In the genomic region with DNA sequence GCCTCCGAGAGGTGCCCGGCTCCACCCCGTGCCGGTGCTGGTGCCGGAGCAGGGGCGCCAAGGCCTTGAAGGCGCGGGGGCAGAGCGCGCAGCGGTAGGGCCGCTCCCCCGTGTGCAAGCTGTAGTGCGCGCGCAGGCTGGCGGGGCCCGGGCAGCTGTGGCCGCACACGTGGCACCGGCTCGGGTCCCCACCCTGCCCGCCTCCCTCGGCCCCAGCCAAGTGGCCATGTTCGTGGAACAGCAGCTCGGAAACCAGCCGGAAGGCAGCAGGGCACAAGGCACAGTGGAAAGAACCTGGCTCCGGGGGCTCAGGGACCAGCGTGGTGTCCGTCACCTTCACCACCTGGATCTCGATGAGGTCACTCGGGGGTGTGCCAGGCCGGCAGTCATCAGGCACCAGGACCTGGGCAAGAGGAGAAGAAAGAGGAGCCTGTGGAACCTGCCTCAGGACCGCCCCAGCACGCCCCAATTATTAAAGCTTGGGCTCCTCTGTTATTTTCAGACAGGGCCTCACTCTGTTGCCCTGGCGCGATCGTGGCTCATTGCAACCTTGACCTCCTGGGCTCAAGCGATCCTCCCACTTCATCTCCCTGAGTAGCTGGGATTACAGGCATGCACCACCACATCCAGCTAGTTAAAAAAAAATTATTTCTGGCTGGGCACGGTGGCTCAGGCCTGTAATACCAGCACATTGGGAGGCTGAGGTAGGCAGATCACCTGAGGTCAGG, we compare ENCODE assay signal across 15 cellular contexts.
"Had no signal": no experiment of that assay in that cellular context is flagged by ENCODE, and none has a peak within 500 bp of the region (broad histone marks: within the 10 kb centered on the region; RNA-seq: fewer than 3 reads in every experiment).

No MANE protein-coding gene starts in this region.

- H3K27ac ChIP-seq: cardiac muscle cell, lower lobe of right lung had no signal

- DNase-seq: activated B cell treated with CpG ODN at 0.5 μM for 24 hours; activated CD4-positive, alpha-beta memory T cell treated with anti-CD3 and anti-CD28 coated beads for 36 hours; activated CD4-positive, alpha-beta T cell treated with anti-CD3 and anti-CD28 coated beads for 4 hours; activated naive CD4-positive, alpha-beta T cell; activated naive CD8-positive, alpha-beta T cell treated with anti-CD3 and anti-CD28 coated beads for 36 hours; activated T-cell treated with anti-CD3 and anti-CD28 coated beads, Interleukin-2, amount 50 U/mL, for 1 hour; amygdala; effector memory CD8-positive, alpha-beta T cell; esophagus squamous epithelium; lower lobe of right lung; natural killer cell; stimulated activated CD4-positive, alpha-beta T cell treated with anti-CD3 and anti-CD28 coated beads, Interleukin-2, amount 100 ng/mL, for 24 hours had no signal

- ATAC-seq: activated T-helper 17 cell treated with anti-CD3 and anti-CD28 coated beads, Interleukin-2, amount 50 U/mL, for 72 hours; effector memory CD8-positive, alpha-beta T cell; lower lobe of right lung; natural killer cell had no signal

- H3K9me3 ChIP-seq: esophagus squamous epithelium, lower lobe of right lung, thoracic aorta had no signal

- H3K4me3 ChIP-seq: cardiac muscle cell, esophagus squamous epithelium, lower lobe of right lung, thoracic aorta had no signal

- H3K27me3 ChIP-seq: cardiac muscle cell, esophagus squamous epithelium had no signal
